In the genomic region with DNA sequence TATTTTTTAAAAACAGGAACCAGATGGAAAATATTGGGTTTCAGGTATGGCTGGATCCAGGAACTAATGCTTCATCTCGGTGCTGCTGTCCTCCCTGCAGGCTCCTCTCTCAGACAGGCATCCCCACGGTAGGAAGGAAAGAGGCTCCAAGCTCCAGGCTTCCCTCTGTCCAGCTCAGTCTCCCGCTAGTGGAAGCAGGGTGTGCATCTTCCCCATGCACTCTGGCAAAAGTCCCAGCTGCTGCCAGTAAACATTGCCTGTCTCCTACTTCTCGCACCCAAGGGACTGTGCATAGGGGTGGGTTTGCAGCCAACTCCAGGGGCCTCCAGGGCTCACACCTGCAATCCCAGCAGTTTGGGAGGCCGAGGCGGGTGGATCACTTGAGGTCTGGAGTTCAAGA, we compare ENCODE assay signal across 8 cellular contexts. TPM values are rescaled to one million over a fixed set of nuclear protein-coding genes. Genes with fewer than 3 reads are reported as not detected.
A peak's percentile ranks its signal among the peaks of the same experiment; 100 is the strongest.
DNase-seq lines count a peak whose midpoint lies in the region; ATAC-seq, FAIRE-seq and TF ChIP-seq lines count a peak whose summit lies in the region.

No MANE protein-coding gene starts in this region.

- H3K4me3 ChIP-seq in A549 = no peak overlapping the region
- no peak overlapping the region for H3K4me3 ChIP-seq in esophagus squamous epithelium
- H3K4me3 ChIP-seq in neural progenitor cell = no peak overlapping the region
- no peak overlapping the region for H3K4me3 ChIP-seq in endodermal cell (ENCODE audit: low read length)

- H3K9ac ChIP-seq in neural progenitor cell = no peak overlapping the region
- no peak overlapping the region for H3K9ac ChIP-seq in endodermal cell (ENCODE audit: extremely low read depth, low read length, poor library complexity, severe bottlenecking)

- TF ChIP-seq CTCF in A549 (IDR thresholded peaks at IDR 0.05) (no peak), esophagus squamous epithelium (IDR thresholded peaks at IDR 0.05) (no peak), neural progenitor cell (IDR thresholded peaks at IDR 0.05) (no peak), endodermal cell (conservative IDR thresholded peaks at IDR 0.05) (no peak)

- H3K36me3 Mint-ChIP-seq in neural progenitor cell (no peaks in the 10 kb centered on the region), endodermal cell (ENCODE audit: low read depth) (no peaks in the 10 kb centered on the region)

- H3K27me3 Mint-ChIP-seq in neural progenitor cell (ENCODE audit: insufficient read depth, low read depth) (peaks cover 8% of the 10 kb centered on the region), endodermal cell (ENCODE audit: insufficient read depth) (peaks cover 4% of the 10 kb centered on the region)

- POLR2A ChIA-PET in A549 (lab: Yijun Ruan, JAX) = no interaction called here

- H3K36me3 ChIP-seq in esophagus squamous epithelium = no peaks in the 10 kb centered on the region
- H3K36me3 ChIP-seq in neural progenitor cell = no peaks in the 10 kb centered on the region
- H3K36me3 ChIP-seq in endodermal cell (ENCODE audit: control insufficient read depth, insufficient read depth, low read length) = no peaks in the 10 kb centered on the region

- no peak for TF ChIP-seq EP300 in A549 (IDR thresholded peaks at IDR 0.05)

- H3K4me3 Mint-ChIP-seq in neural progenitor cell = no peak overlapping the region
- H3K4me3 Mint-ChIP-seq in endodermal cell = no peak overlapping the region

- H3K9me3 ChIP-seq in A549 (no peaks in the 10 kb centered on the region), esophagus squamous epithelium (no peaks in the 10 kb centered on the region), neural progenitor cell (ENCODE audit: low read depth) (no peaks in the 10 kb centered on the region), endodermal cell (ENCODE audit: control insufficient read depth, low read length) (no peaks in the 10 kb centered on the region)

- intact Hi-C loops in esophagus squamous epithelium (cut with DNase I) = no loop called here

- DNase-seq in A549 (ENCODE audit: low read depth in 1 of 2, low spot score in 1 of 2) = no peak
- peak; percentile 52 for DNase-seq in NCI-H2171 treated with DMSO at 0.1 percent for 48 hours (lab: John Stamatoyannopoulos, UW)
- no peak for DNase-seq in esophagus squamous epithelium (lab: John Stamatoyannopoulos, UW)
- no peak for DNase-seq in neural progenitor cell (ENCODE audit: low spot score)
- DNase-seq in HuH-7.5 (ENCODE audit: low spot score) = no peak
- DNase-seq in kidney tubule cell (ENCODE audit: low spot score) = no peak
- DNase-seq in endodermal cell = no peak
- DNase-seq in activated CD8-positive, alpha-beta memory T cell treated with anti-CD3 and anti-CD28 coated beads, Interleukin-2, amount 50 U/mL, for 48 hours = no peak

- H3K27me3 ChIP-seq in esophagus squamous epithelium (peaks cover 0 to 5% (median 0%) of the 10 kb centered on the region in 4 donors), neural progenitor cell (no peaks in the 10 kb centered on the region), endodermal cell (ENCODE audit: control insufficient read depth, insufficient read depth, low read length, poor library complexity, severe bottlenecking) (no peaks in the 10 kb centered on the region)

- 0 out of 3 replicates have a peak, but pooled peaks cover 6% of the 10 kb centered on the region for H3K4me1 ChIP-seq in A549
- H3K4me1 ChIP-seq in esophagus squamous epithelium = peaks cover 15 to 27% (median 15%) of the 10 kb centered on the region in 3 donors
- no peaks in the 10 kb centered on the region for H3K4me1 ChIP-seq in neural progenitor cell
- H3K4me1 ChIP-seq in endodermal cell (ENCODE audit: control insufficient read depth, insufficient read depth, low read length) = no peaks in the 10 kb centered on the region

- no peak for ATAC-seq in A549

- WGBS in A549 (ENCODE audit: missing lambda C conversion rate) = 84% methylated on average over 6 of the region's 6 CpGs
- 56 to 90% methylated on average over 3 to 5 of the region's 6 CpGs for WGBS in esophagus squamous epithelium, 2 donors
- WGBS in endodermal cell (ENCODE audit: insufficient coverage in 1 of 2, insufficient read length in 1 of 2), 2 experiments = 95 to 97% methylated on average over 4 to 6 of the region's 6 CpGs

- FAIRE-seq in A549 (lab: Jason Lieb, UNC) = no peak

- CTCF ChIA-PET in A549 (lab: Yijun Ruan, JAX) = interaction anchor here (0.6 to 8.2 kb wide), 11 partner anchors 13 to 194 kb away, joined by 3 to 136 read pairs (median 4); a partner anchor contains a TSS

- H3K4me2 ChIP-seq in A549 (no peak overlapping the region), neural progenitor cell (no peak overlapping the region)

- no peaks in the 10 kb centered on the region for H3K79me2 ChIP-seq in neural progenitor cell (ENCODE audit: low read depth)

- H2AFZ ChIP-seq in neural progenitor cell (replicated peaks) = peak overlapping the region; percentile 84

- peaks cover 12% of the 10 kb centered on the region for H3F3A ChIP-seq in neural progenitor cell (ENCODE audit: low read depth)

- TF ChIP-seq RAD21 in A549 (conservative IDR thresholded peaks at IDR 0.05 in 1 of 2, IDR thresholded peaks at IDR 0.05 in 1 of 2) = no peak

- peak overlapping the region; percentile 71 to 90; a peak in 4 of 6 replicates for H3K27ac ChIP-seq in A549
- H3K27ac ChIP-seq in esophagus squamous epithelium = peak overlapping the region; percentile 68 to 86 (median 86)
- no peak overlapping the region for H3K27ac ChIP-seq in neural progenitor cell
- H3K27ac ChIP-seq in endodermal cell (ENCODE audit: low read depth, low read length) = no peak overlapping the region

- no peaks in the 10 kb centered on the region for H4K20me1 ChIP-seq in neural progenitor cell (ENCODE audit: low read depth)

- H3K9me3 Mint-ChIP-seq in neural progenitor cell (no peaks in the 10 kb centered on the region), endodermal cell (no peaks in the 10 kb centered on the region)

- H3K4me1 Mint-ChIP-seq in neural progenitor cell = peaks cover 11% of the 10 kb centered on the region
- no peaks in the 10 kb centered on the region for H3K4me1 Mint-ChIP-seq in endodermal cell

- H3K27ac Mint-ChIP-seq in neural progenitor cell = peak overlapping the region; percentile 72
- H3K27ac Mint-ChIP-seq in endodermal cell = no peak overlapping the region

- TF ChIP-seq POLR2A in A549 (IDR thresholded peaks at IDR 0.05; ENCODE audit: low read length) (no peak), esophagus squamous epithelium (IDR thresholded peaks at IDR 0.05) (no peak)

TF ChIP-seq in A549, 52 proteins besides CTCF, POLR2A, EP300 and RAD21 (continues in another document):
- TF ChIP-seq, protein P1, sequence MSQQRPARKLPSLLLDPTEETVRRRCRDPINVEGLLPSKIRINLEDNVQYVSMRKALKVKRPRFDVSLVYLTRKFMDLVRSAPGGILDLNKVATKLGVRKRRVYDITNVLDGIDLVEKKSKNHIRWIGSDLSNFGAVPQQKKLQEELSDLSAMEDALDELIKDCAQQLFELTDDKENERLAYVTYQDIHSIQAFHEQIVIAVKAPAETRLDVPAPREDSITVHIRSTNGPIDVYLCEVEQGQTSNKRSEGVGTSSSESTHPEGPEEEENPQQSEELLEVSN (IDR thresholded peaks at IDR 0.05; ENCODE audit: borderline replicate concordance, low read depth) = no peak
- TF ChIP-seq, protein P2, sequence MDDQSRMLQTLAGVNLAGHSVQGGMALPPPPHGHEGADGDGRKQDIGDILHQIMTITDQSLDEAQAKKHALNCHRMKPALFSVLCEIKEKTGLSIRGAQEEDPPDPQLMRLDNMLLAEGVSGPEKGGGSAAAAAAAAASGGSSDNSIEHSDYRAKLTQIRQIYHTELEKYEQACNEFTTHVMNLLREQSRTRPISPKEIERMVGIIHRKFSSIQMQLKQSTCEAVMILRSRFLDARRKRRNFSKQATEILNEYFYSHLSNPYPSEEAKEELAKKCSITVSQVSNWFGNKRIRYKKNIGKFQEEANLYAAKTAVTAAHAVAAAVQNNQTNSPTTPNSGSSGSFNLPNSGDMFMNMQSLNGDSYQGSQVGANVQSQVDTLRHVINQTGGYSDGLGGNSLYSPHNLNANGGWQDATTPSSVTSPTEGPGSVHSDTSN (IDR thresholded peaks at IDR 0.05) = no peak
- TF ChIP-seq NPAS2 (CRISPR knock-in tag; IDR thresholded peaks at IDR 0.05; ENCODE audit: borderline replicate concordance) (no peak), HEYL (CRISPR knock-in tag; IDR thresholded peaks at IDR 0.05) (no peak)
- TF ChIP-seq, protein P3, sequence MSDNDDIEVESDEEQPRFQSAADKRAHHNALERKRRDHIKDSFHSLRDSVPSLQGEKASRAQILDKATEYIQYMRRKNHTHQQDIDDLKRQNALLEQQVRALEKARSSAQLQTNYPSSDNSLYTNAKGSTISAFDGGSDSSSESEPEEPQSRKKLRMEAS (IDR thresholded peaks at IDR 0.05) = no peak

RNA-seq across cellular contexts. Expression of a gene that starts 29.2 kb away (rescaled TPM):
- polyA plus RNA-seq in A549 (2011; rRNA removed) (not detected in 2 replicates), A549 (2017; fragmentation: RNase III; extraction: RNeasy Plus Mini Kit Qiagen cat#74134 plus additional on column Dnase treatment) (not detected in 3 replicates)
- not detected in 2 replicates for polyA plus RNA-seq in A549 (2012; cell fraction: cytosol; rRNA removed)
- polyA plus RNA-seq in A549 (2012; cell fraction: nucleus; rRNA removed) = not detected in 2 replicates
- not detected in 2 replicates for polyA minus RNA-seq in A549 (2011; rRNA and poly(A)+ RNA removed)
- total RNA-seq in esophagus squamous epithelium (1 to 10 TPM; 1.1 to 2.3 (median 1.9) TPM), neural progenitor cell (ENCODE audit: low replicate concordance) (not detected in 2 replicates), endodermal cell (not detected)
- not detected for polyA plus RNA-seq in endodermal cell (2013, experiment 1 of 2)
- not detected for polyA plus RNA-seq in endodermal cell (2013, experiment 2 of 2)

RNA-seq across cellular contexts. Expression of a gene that starts 40.0 kb away (rescaled TPM):
- polyA plus RNA-seq in A549 (2011; rRNA removed) = 1.3 and 1.9 TPM in 2 replicates
- 1.7 and 2.2 TPM in 2 replicates for polyA plus RNA-seq in A549 (2012; cell fraction: cytosol; rRNA removed)
- 6.2 TPM in 2 replicates for polyA plus RNA-seq in A549 (2012; cell fraction: nucleus; rRNA removed)
- polyA plus RNA-seq in A549 (2017; fragmentation: RNase III; extraction: RNeasy Plus Mini Kit Qiagen cat#74134 plus additional on column Dnase treatment) = 2.0 to 2.5 TPM (median 2.0 TPM) in 3 replicates
- polyA minus RNA-seq in A549 (2011; rRNA and poly(A)+ RNA removed) = 3.4 and 3.5 TPM in 2 replicates
- 1 to 10 TPM; 2.3 to 4.8 (median 4.1) TPM for total RNA-seq in esophagus squamous epithelium
- total RNA-seq in neural progenitor cell (ENCODE audit: low replicate concordance) = 2.1 and 5.1 TPM in 2 replicates
- 10 to 100 TPM; 13.0 to 15.1 TPM for total RNA-seq in endodermal cell
- polyA plus RNA-seq in endodermal cell (2013, experiment 1 of 2) = 9.3 TPM
- 8.2 TPM for polyA plus RNA-seq in endodermal cell (2013, experiment 2 of 2)

RNA-seq across cellular contexts. Expression of a gene that starts 49.6 kb away (rescaled TPM):
- polyA plus RNA-seq in A549 (2011; rRNA removed) (11.2 and 14.5 TPM in 2 replicates), A549 (2017; fragmentation: RNase III; extraction: RNeasy Plus Mini Kit Qiagen cat#74134 plus additional on column Dnase treatment) (14.8 to 15.2 TPM (median 15.0 TPM) in 3 replicates)
- 20.2 and 31.4 TPM in 2 replicates for polyA plus RNA-seq in A549 (2012; cell fraction: cytosol; rRNA removed)
- polyA plus RNA-seq in A549 (2012; cell fraction: nucleus; rRNA removed) = 59.5 and 87.8 TPM in 2 replicates
- 5.6 and 7.9 TPM in 2 replicates for polyA minus RNA-seq in A549 (2011; rRNA and poly(A)+ RNA removed)
- total RNA-seq in esophagus squamous epithelium (10 to 100 TPM; 12.4 to 37.2 (median 15.4) TPM), neural progenitor cell (ENCODE audit: low replicate concordance) (4.7 and 14.4 TPM in 2 replicates), endodermal cell (1 to 10 TPM; 6.8 to 7.0 TPM)
- polyA plus RNA-seq in endodermal cell (2013, experiment 1 of 2) = 3.3 TPM
- polyA plus RNA-seq in endodermal cell (2013, experiment 2 of 2) = 2.4 TPM

Comparison
In these comparisons a context has a peak if more than half of its experiments do, and no peak if none do; other contexts are left out.
1. H3K27ac ChIP-seq: peak in A549 (2 of 2) and esophagus squamous epithelium (4 of 4); none in neural progenitor cell (single experiment) and endodermal cell (single experiment).